1 cellular context compared by ENCODE assay signal in the genomic region with DNA sequence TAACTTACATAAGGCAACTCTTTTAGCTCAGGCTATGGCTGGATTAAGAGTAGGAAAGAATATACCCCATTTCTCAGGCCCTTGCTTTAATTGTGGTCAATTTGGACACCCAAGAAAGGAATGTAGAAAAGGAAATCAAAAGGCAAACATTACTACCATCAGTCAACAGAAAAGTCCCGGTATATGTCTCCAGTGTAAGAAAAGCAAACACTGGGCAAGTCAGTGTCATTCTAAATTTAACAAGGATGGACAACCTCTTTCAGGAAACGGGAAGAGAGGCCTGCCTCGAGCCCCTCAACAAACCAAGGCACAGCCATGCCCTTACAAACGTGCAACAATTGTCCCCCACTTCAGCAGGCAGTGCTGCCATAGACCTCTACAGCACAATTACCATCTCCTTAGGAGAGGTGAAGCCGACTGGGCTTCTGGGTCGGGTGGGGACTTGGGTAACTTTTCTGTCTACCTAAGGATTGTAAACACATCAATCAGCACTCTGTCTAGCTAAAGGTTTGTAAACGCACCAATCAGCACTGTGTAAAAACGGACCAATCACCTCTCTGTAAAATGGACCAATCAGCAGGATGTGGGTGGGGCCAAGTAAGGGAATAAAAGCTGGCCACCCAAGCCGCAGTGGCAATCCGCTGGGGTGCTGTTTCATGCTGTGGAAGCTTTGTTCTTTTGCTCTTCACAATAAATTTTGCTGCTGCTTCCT.
TF ChIP-seq lines count a peak whose summit lies in the region.

No MANE protein-coding gene starts in this region.

TF ChIP-seq in A549, 52 proteins besides CTCF, POLR2A, EP300 and RAD21:
- TF ChIP-seq HOXA7 (CRISPR knock-in tag; IDR thresholded peaks at IDR 0.05) (no peak), ESRRA (IDR thresholded peaks at IDR 0.05; ENCODE audit: borderline replicate concordance, low read length) (no peak), MAFK (IDR thresholded peaks at IDR 0.05; ENCODE audit: partially characterized antibody) (peak; percentile 44), SREBF2 (IDR thresholded peaks at IDR 0.05) (no peak), GATA3 (IDR thresholded peaks at IDR 0.05; ENCODE audit: borderline replicate concordance) (no peak), EHF (CRISPR knock-in tag; IDR thresholded peaks at IDR 0.05) (no peak), REST (IDR thresholded peaks at IDR 0.05) (no peak), HMGXB4 (CRISPR knock-in tag; IDR thresholded peaks at IDR 0.05; ENCODE audit: borderline replicate concordance) (no peak), ZSCAN20 (CRISPR knock-in tag; IDR thresholded peaks at IDR 0.05) (no peak)
